In genomic region chrX:136171420-136171819, GRCh38 we compare ENCODE assay signal across 1 cellular context.
TF ChIP-seq lines count a peak whose summit lies in the region.

No MANE protein-coding gene starts in this region.

TF ChIP-seq in IMR-90, 13 proteins besides CTCF, POLR2A, EP300 and RAD21 (continued from another document):
- no peak for TF ChIP-seq ELK1 (IDR thresholded peaks at IDR 0.05; ENCODE audit: borderline replicate concordance, low read depth, low read length)
- TF ChIP-seq RCOR1 (IDR thresholded peaks at IDR 0.05; ENCODE audit: insufficient replicate concordance, low read length): no peak
- no peak for TF ChIP-seq BHLHE40 (IDR thresholded peaks at IDR 0.05; ENCODE audit: low read depth, low read length)
- no peak for TF ChIP-seq MXI1 (IDR thresholded peaks at IDR 0.05; ENCODE audit: borderline replicate concordance, low read depth, low read length)
- no peak for TF ChIP-seq FOS (IDR thresholded peaks at IDR 0.05; ENCODE audit: low read depth, low read length)
- TF ChIP-seq MAFK (IDR thresholded peaks at IDR 0.05; ENCODE audit: low read depth, low read length): no peak; the same call in 1 of the 2 replicates
- no peak for TF ChIP-seq SMC3 (IDR thresholded peaks at IDR 0.05; ENCODE audit: low read depth, low read length)
TF ChIP-seq in IMR-90: peak in this region for 0.
